In genomic region chr2:162712598-162712997, GRCh38 we compare ENCODE assay signal across 19 cellular contexts.
DNase-seq lines count a peak whose midpoint lies in the region; ATAC-seq, FAIRE-seq and TF ChIP-seq lines count a peak whose summit lies in the region.
"Had no signal": no experiment of that assay in that cellular context is flagged by ENCODE, and none has a peak within 500 bp of the region (broad histone marks: within the 10 kb centered on the region; RNA-seq: fewer than 3 reads in every experiment).

No MANE protein-coding gene starts in this region.

- no peak overlapping the region for H3K4me3 ChIP-seq in GM12878
- H3K4me3 ChIP-seq in HepG2 (replicated peaks in 1 of 3; ENCODE audit: insufficient read depth in 1 of 3, low read depth in 2 of 3, low read length in 3 of 3) = peak overlapping the region in 1 of 3 experiments; percentile 34; a peak in 2 of 6 replicates
- H3K4me3 ChIP-seq in thyroid gland (replicated peaks in 1 of 3) = no peak overlapping the region

- H3K79me2 ChIP-seq in GM12878 (ENCODE audit: control insufficient read depth, insufficient read depth, low read length) (no peaks in the 10 kb centered on the region), HepG2 (ENCODE audit: insufficient read depth, low read length) (no peaks in the 10 kb centered on the region)

- no peaks in the 10 kb centered on the region for H3K4me1 ChIP-seq in GM12878 (ENCODE audit: control insufficient read depth, insufficient read depth, low read length)
- H3K4me1 ChIP-seq in HepG2 (ENCODE audit: insufficient read depth, low read length) = peaks cover 42% of the 10 kb centered on the region
- peaks cover 18 to 20% of the 10 kb centered on the region in 2 donors for H3K4me1 ChIP-seq in thyroid gland

- in situ Hi-C loops in GM12878 (cut with MboI) (no loop called here), HepG2 (cut with HindIII; ENCODE audit: extremely low pct_ligation_motif_present, low pct_unique_long_range_greater_than_20kb) (no loop called here)

- POLR2A ChIA-PET in GM12878 (lab: Charles Lee) (interaction anchor here (0.9 to 2.4 kb wide), 3 partner anchors 20 to 70 kb away, joined by 3 to 10 read pairs (median 3); no protein-coding TSS in a partner anchor), HepG2 (lab: Yijun Ruan, JAX) (no interaction called here)

- 0 out of 2 replicates have a peak overlapping the region, but pooled peaks have one; percentile 12 for H2AFZ ChIP-seq in GM12878 (ENCODE audit: control insufficient read depth, low read depth, low read length)
- H2AFZ ChIP-seq in HepG2 (ENCODE audit: low read length) = peak overlapping the region; percentile 77

- H3K27me3 ChIP-seq in GM12878 (replicated peaks in 1 of 2; ENCODE audit: control insufficient read depth in 2 of 2, insufficient read depth in 2 of 2, low read length in 1 of 2) (no peaks in the 10 kb centered on the region), HepG2 (ENCODE audit: control insufficient read depth in 1 of 2, insufficient read depth in 2 of 2, low read length in 2 of 2) (no peaks in the 10 kb centered on the region), thyroid gland (no peaks in the 10 kb centered on the region)

- H3K9me3 ChIP-seq in GM12878 (replicated peaks; ENCODE audit: control insufficient read depth, insufficient read depth, low read length) (no peaks in the 10 kb centered on the region), HepG2 (ENCODE audit: low read length) (no peaks in the 10 kb centered on the region), thyroid gland (no peaks in the 10 kb centered on the region)

- H3K36me3 ChIP-seq in GM12878 (ENCODE audit: control insufficient read depth in 2 of 2, insufficient read depth in 2 of 2, low read length in 1 of 2) = no peaks in the 10 kb centered on the region
- H3K36me3 ChIP-seq in HepG2 (replicated peaks in 1 of 2; ENCODE audit: control insufficient read depth in 1 of 2, insufficient read depth in 2 of 2, low read length in 2 of 2) = no peaks in the 10 kb centered on the region
- no peaks in the 10 kb centered on the region for H3K36me3 ChIP-seq in thyroid gland

- SMC1A ChIA-PET in GM12878 (lab: Charles Lee; ENCODE audit: uncharacterized antibody, unreplicated experiment) = interaction anchor here (0.6 to 6.9 kb wide), 14 partner anchors 9 to 414 kb away, joined by 3 to 61 read pairs (median 5); no protein-coding TSS in a partner anchor

- peak; percentile 42 for ATAC-seq in HG02798 (IDR thresholded peaks at IDR 0.05; ENCODE audit: poor library complexity, unreplicated experiment)
- ATAC-seq in GM12878 = peak; percentile 41; the same call in 2 of the 3 replicates
- ATAC-seq in HepG2 = no peak
- ATAC-seq in HG03097 (IDR thresholded peaks at IDR 0.05; ENCODE audit: low FRiP score, unreplicated experiment) = no peak
- ATAC-seq: PC-3 had no signal

- peak; percentile 41 for FAIRE-seq in GM12878 (lab: Jason Lieb, UNC)
- no peak for FAIRE-seq in HepG2 (lab: Jason Lieb, UNC)
- FAIRE-seq: GM12891, GM18507 had no signal

- DNase-seq in GM12878 (ENCODE audit: low read depth, low spot score) (no peak), HepG2 (ENCODE audit: low spot score) (no peak), thyroid gland (no peak), superior temporal gyrus (ENCODE audit: extremely low spot score) (no peak), Ammon's horn (ENCODE audit: low spot score) (no peak)
- DNase-seq: CD4-positive, CD25-positive, alpha-beta regulatory T cell; DMS79 treated with DMSO at 0.1 percent for 48 hours; H7; NCI-H1105 treated with DMSO at 0.1 percent for 48 hours; NCI-H1694 treated with DMSO at 0.1 percent for 48 hours; NCI-H2107; NCI-H2227 treated with DMSO at 0.1 percent for 48 hours; NCI-H524 treated with DMSO at 0.1 percent for 48 hours; PC-3 had no signal

- CTCF ChIA-PET in GM12878 (lab: Yijun Ruan, JAX) = interaction anchor here (0.7 to 1.7 kb wide), 6 partner anchors 9 to 177 kb away, joined by 3 to 6 read pairs (median 3); no protein-coding TSS in a partner anchor
- CTCF ChIA-PET in HepG2 (lab: Yijun Ruan, JAX; ENCODE audit: low intra/inter-chr PET ratio, low total read pairs) = no interaction called here

- TF ChIP-seq RAD21 in GM12878 (IDR thresholded peaks at IDR 0.05; ENCODE audit: insufficient read depth, low read depth, low read length) = no peak
- no peak for TF ChIP-seq RAD21 in HepG2 (CRISPR knock-in tag; IDR thresholded peaks at IDR 0.05)

- no TSS peak for BruUV-seq in GM12878 (replicated peaks; lab: Mats Ljungman, UMichigan)
- no TSS peak for BruUV-seq in HepG2 (replicated peaks; lab: Mats Ljungman, UMichigan)

- TF ChIP-seq EP300 in GM12878 (IDR thresholded peaks at IDR 0.05; ENCODE audit: borderline replicate concordance in 1 of 2, control insufficient read depth in 1 of 2, low read depth in 2 of 2, low read length in 2 of 2) = no peak
- TF ChIP-seq EP300 in HepG2 (IDR thresholded peaks at IDR 0.05; ENCODE audit: low read depth in 2 of 2, low read length in 2 of 2) = no peak
- TF ChIP-seq EP300 in HepG2 (CRISPR knock-in tag; IDR thresholded peaks at IDR 0.05; ENCODE audit: borderline replicate concordance) = no peak

- H4K20me1 ChIP-seq in GM12878 (ENCODE audit: control insufficient read depth, insufficient read depth) = no peaks in the 10 kb centered on the region
- H4K20me1 ChIP-seq in HepG2 (ENCODE audit: insufficient read depth, low read length) = no peaks in the 10 kb centered on the region

- H3K4me2 ChIP-seq in GM12878 (ENCODE audit: control insufficient read depth, insufficient read depth) (no peak overlapping the region), HepG2 (ENCODE audit: low read depth, low read length) (peak overlapping the region; percentile 47)

- no peak overlapping the region for H3K27ac ChIP-seq in GM12878 (ENCODE audit: control insufficient read depth, insufficient read depth)
- H3K27ac ChIP-seq in HepG2 (ENCODE audit: extremely low read length, insufficient read depth, low read length) = no peak overlapping the region
- H3K27ac ChIP-seq in thyroid gland = peak overlapping the region; percentile 31 to 71 (median 59)
- H3K27ac ChIP-seq: RWPE1 had no signal

- intact Hi-C loops in GM12878 (cut with micrococcal nuclease; ENCODE audit: unreplicated experiment) (no loop called here), HepG2 (cut with micrococcal nuclease; ENCODE audit: unreplicated experiment) (loop anchor here (1.0 to 5.0 kb wide), 2 partner anchors 130 to 188 kb away; no protein-coding TSS in a partner anchor), thyroid gland (cut with DNase I) (no loop called here)

- no peak for TF ChIP-seq CTCF in GM12878 (IDR thresholded peaks at IDR 0.05 in 2 of 3, conservative IDR thresholded peaks at IDR 0.05 in 1 of 3; ENCODE audit: control insufficient read depth in 2 of 3, extremely low read depth in 1 of 3, insufficient read depth in 1 of 3, low read depth in 3 of 3, low read length in 3 of 3)
- TF ChIP-seq CTCF in HepG2 (CRISPR knock-in tag; IDR thresholded peaks at IDR 0.05) = no peak
- no peak for TF ChIP-seq CTCF in thyroid gland (IDR thresholded peaks at IDR 0.05)

- 12% methylated on average over 3 of the region's 3 CpGs for WGBS in GM12878 (ENCODE audit: insufficient coverage, insufficient replicate concordance, low lambda C conversion rate, missing lambda C conversion rate)
- WGBS in HepG2 (ENCODE audit: low lambda C conversion rate) = 2% methylated on average over 3 of the region's 3 CpGs
- whole genome bisulfite sequencing in thyroid gland, 2 donors = 30 to 32% methylated on average over 3 of the region's 3 CpGs

- no peak for TF ChIP-seq POLR2A in GM12878 (IDR thresholded peaks at IDR 0.05; ENCODE audit: low read depth, low read length)
- TF ChIP-seq POLR2A in HepG2 (IDR thresholded peaks at IDR 0.05; ENCODE audit: insufficient read depth in 1 of 2, low read depth in 2 of 2, low read length in 2 of 2) = no peak
- TF ChIP-seq POLR2A in thyroid gland (IDR thresholded peaks at IDR 0.05) = no peak

- no peak overlapping the region for H3K9ac ChIP-seq in GM12878 (ENCODE audit: control insufficient read depth, insufficient read depth, low read length)
- H3K9ac ChIP-seq in HepG2 (ENCODE audit: insufficient read depth, low read depth, low read length) = no peak overlapping the region

- RAD21 ChIA-PET in GM12878 (lab: Charles Lee; ENCODE audit: unreplicated experiment) = interaction anchor here (0.6 to 5.0 kb wide), 10 partner anchors 9 to 391 kb away, joined by 3 to 40 read pairs (median 3); no protein-coding TSS in a partner anchor

TF ChIP-seq in GM12878, 131 proteins besides CTCF, POLR2A, EP300 and RAD21 (continues in another document):
- no peak for TF ChIP-seq IKZF1 (conservative IDR thresholded peaks at IDR 0.05)
- TF ChIP-seq ZBED1 (IDR thresholded peaks at IDR 0.05; ENCODE audit: borderline replicate concordance) = no peak
- no peak for TF ChIP-seq NR2C2 (IDR thresholded peaks at IDR 0.05; ENCODE audit: borderline replicate concordance, control insufficient read depth, insufficient read length, low read depth)
- TF ChIP-seq NFYA (IDR thresholded peaks at IDR 0.05; ENCODE audit: borderline replicate concordance, low read depth, low read length) = no peak
- no peak for TF ChIP-seq POLR2AphosphoS5 (IDR thresholded peaks at IDR 0.05; ENCODE audit: low read length)
- TF ChIP-seq KLF5 (IDR thresholded peaks at IDR 0.05; ENCODE audit: partially characterized antibody) = no peak

TF ChIP-seq in HepG2, 621 proteins besides CTCF, POLR2A, EP300 and RAD21 (continues in another document):
- TF ChIP-seq ZSCAN12 (CRISPR knock-in tag; IDR thresholded peaks at IDR 0.05) (no peak), ATRX (CRISPR knock-in tag; IDR thresholded peaks at IDR 0.05; ENCODE audit: borderline replicate concordance) (no peak), GFI1 (CRISPR knock-in tag; IDR thresholded peaks at IDR 0.05; ENCODE audit: borderline replicate concordance) (no peak), ZBTB7B (CRISPR knock-in tag; IDR thresholded peaks at IDR 0.05) (no peak), FUBP1 (CRISPR knock-in tag; IDR thresholded peaks at IDR 0.05; ENCODE audit: borderline replicate concordance) (no peak), CBFB (CRISPR knock-in tag; IDR thresholded peaks at IDR 0.05) (no peak), TAF1 (CRISPR knock-in tag; IDR thresholded peaks at IDR 0.05) (no peak), KDM6A (CRISPR knock-in tag; IDR thresholded peaks at IDR 0.05; ENCODE audit: low read depth) (no peak), ZNF530 (CRISPR knock-in tag; IDR thresholded peaks at IDR 0.05; ENCODE audit: low read depth) (no peak), ZFP36L2 (CRISPR knock-in tag; IDR thresholded peaks at IDR 0.05) (no peak)

Comparison
In these comparisons a context has a peak if more than half of its experiments do, and no peak if none do; other contexts are left out.
1. ATAC-seq: peak in HG02798 (single experiment) and GM12878 (single experiment); none in HepG2 (single experiment) and HG03097 (single experiment).
2. H3K27ac ChIP-seq: peak in thyroid gland (3 of 3); none in GM12878 (single experiment) and HepG2 (single experiment).